In the genomic region with DNA sequence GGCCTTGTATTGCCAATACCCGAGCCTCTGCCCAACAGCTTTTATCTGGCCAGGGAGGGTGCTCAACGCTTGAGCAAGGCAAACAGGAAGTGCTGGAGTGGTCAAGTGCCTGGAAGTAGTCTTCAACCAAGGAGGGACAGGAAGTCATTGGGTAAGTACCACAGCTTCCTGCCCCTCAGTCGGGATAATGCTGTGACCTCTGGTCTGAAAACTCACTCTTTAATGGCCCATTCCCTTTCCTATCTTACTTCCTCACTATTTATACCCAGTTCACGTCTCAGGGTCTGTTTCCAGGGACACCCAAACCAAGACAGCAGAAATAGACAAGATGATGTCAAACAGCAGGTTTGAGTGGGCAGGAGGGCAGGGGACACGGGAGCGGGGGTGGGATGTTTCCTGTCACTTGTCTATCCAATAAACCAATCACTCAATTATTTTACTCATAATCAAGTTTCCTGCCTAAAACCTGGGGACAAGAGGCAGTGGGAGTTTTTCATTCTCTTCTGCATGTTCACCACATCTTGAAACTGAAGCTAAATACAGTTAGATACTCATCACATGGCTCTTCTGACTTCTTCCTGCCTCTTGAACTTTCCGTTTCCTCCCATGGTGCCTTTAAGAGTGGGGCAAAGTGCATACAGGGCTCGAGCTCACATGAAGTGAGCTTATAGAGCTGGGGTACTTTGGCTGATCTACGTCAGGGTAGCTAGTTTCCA, we compare ENCODE assay signal across 9 cellular contexts.
A peak's percentile ranks its signal among the peaks of the same experiment; 100 is the strongest.
DNase-seq lines count a peak whose midpoint lies in the region; ATAC-seq and TF ChIP-seq lines count a peak whose summit lies in the region.
"Had no signal": no experiment of that assay in that cellular context is flagged by ENCODE, and none has a peak within 500 bp of the region (broad histone marks: within the 10 kb centered on the region; RNA-seq: fewer than 3 reads in every experiment).

No MANE protein-coding gene starts in this region.

- H3K36me3 Mint-ChIP-seq in HFFc6 (ENCODE audit: low read depth), result no peaks in the 10 kb centered on the region; the same call in 1 of the 2 replicates

- TF ChIP-seq RAD21 in liver (IDR thresholded peaks at IDR 0.05), result peak in 1 of 2 donors; percentile 29

- peaks cover 4% of the 10 kb centered on the region; the same call in 1 of the 2 replicates for H3K9me3 Mint-ChIP-seq in HFFc6

- 60% methylated on average over 9 of the region's 9 CpGs for WGBS in liver

- H3K9ac ChIP-seq in liver (ENCODE audit: low read depth in 1 of 2, low read length in 2 of 2), result no peak overlapping the region

- no peak overlapping the region for H3K27ac Mint-ChIP-seq in HFFc6

- H3K4me1 ChIP-seq in liver (ENCODE audit: control insufficient read depth in 4 of 4, insufficient read depth in 4 of 4, low read length in 3 of 4), result peaks cover 0 to 2% (median 0%) of the 10 kb centered on the region in 4 donors

- H3K27me3 ChIP-seq in liver (ENCODE audit: control insufficient read depth in 4 of 4, insufficient read depth in 4 of 4, low read length in 3 of 4), result no peaks in the 10 kb centered on the region

- no peak overlapping the region for H3K4me3 ChIP-seq in liver (ENCODE audit: low read depth in 1 of 3, low read length in 3 of 3)

- ATAC-seq in HG03469 (IDR thresholded peaks at IDR 0.05; ENCODE audit: unreplicated experiment), result peak; percentile 66

- DNase-seq in DMS153 (lab: John Stamatoyannopoulos, UW), result peak; percentile 45
- no peak for DNase-seq in DMS153 treated with DMSO at 0.1 percent for 48 hours (lab: John Stamatoyannopoulos, UW; ENCODE audit: unreplicated experiment)
- DNase-seq in activated CD8-positive, alpha-beta memory T cell treated with anti-CD3 and anti-CD28 coated beads, Interleukin-2, amount 50 U/mL, for 4 hours, result peak; percentile 49
- DNase-seq in substantia nigra (lab: John Stamatoyannopoulos, UW), result peak in 21 of 49 donors; percentile 2 to 45 (median 16)
- no peak for DNase-seq in NCI-H345 (lab: John Stamatoyannopoulos, UW)
- no peak for DNase-seq in HFFc6

- H3K9me3 ChIP-seq in liver (ENCODE audit: control insufficient read depth in 4 of 4, low read length in 3 of 4), result no peaks in the 10 kb centered on the region

- H3K4me1 Mint-ChIP-seq in HFFc6 (ENCODE audit: low read depth), result no peaks in the 10 kb centered on the region

- H3K27ac ChIP-seq in liver (ENCODE audit: low read depth in 1 of 2, low read length in 2 of 2) (peak overlapping the region in 1 of 2 donors; percentile 18), substantia nigra (ENCODE audit: low read depth, low read length, poor library complexity, severe bottlenecking) (peak overlapping the region; percentile 58)
- H3K27ac ChIP-seq: 22Rv1 had no signal

- H3K4me3 Mint-ChIP-seq in HFFc6, result no peak overlapping the region

- TF ChIP-seq CTCF in liver (IDR thresholded peaks at IDR 0.05; ENCODE audit: low read depth, low read length, missing input control), result no peak
- no peak for TF ChIP-seq CTCF in HFFc6 (IDR thresholded peaks at IDR 0.05)

- H3K36me3 ChIP-seq in liver (ENCODE audit: control insufficient read depth in 4 of 4, insufficient read depth in 3 of 4, low read depth in 1 of 4, low read length in 3 of 4), result no peaks in the 10 kb centered on the region

- H3K27me3 Mint-ChIP-seq in HFFc6 (ENCODE audit: insufficient read depth), result no peaks in the 10 kb centered on the region

TF ChIP-seq in liver, 16 proteins besides CTCF, POLR2A, EP300 and RAD21:
- TF ChIP-seq EGR1 (IDR thresholded peaks at IDR 0.05; ENCODE audit: low read depth in 2 of 2), result peak in 1 of 2 donors; percentile 66
- TF ChIP-seq, protein P1, sequence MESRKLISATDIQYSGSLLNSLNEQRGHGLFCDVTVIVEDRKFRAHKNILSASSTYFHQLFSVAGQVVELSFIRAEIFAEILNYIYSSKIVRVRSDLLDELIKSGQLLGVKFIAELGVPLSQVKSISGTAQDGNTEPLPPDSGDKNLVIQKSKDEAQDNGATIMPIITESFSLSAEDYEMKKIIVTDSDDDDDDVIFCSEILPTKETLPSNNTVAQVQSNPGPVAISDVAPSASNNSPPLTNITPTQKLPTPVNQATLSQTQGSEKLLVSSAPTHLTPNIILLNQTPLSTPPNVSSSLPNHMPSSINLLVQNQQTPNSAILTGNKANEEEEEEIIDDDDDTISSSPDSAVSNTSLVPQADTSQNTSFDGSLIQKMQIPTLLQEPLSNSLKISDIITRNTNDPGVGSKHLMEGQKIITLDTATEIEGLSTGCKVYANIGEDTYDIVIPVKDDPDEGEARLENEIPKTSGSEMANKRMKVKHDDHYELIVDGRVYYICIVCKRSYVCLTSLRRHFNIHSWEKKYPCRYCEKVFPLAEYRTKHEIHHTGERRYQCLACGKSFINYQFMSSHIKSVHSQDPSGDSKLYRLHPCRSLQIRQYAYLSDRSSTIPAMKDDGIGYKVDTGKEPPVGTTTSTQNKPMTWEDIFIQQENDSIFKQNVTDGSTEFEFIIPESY (IDR thresholded peaks at IDR 0.05), result no peak
- TF ChIP-seq SP1 (IDR thresholded peaks at IDR 0.05), result no peak
- TF ChIP-seq YY1 (IDR thresholded peaks at IDR 0.05), result no peak
- no peak for TF ChIP-seq HNF4A (conservative IDR thresholded peaks at IDR 0.05)
- TF ChIP-seq, protein P2, sequence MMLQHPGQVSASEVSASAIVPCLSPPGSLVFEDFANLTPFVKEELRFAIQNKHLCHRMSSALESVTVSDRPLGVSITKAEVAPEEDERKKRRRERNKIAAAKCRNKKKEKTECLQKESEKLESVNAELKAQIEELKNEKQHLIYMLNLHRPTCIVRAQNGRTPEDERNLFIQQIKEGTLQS (IDR thresholded peaks at IDR 0.05), result no peak
- TF ChIP-seq, protein P3, sequence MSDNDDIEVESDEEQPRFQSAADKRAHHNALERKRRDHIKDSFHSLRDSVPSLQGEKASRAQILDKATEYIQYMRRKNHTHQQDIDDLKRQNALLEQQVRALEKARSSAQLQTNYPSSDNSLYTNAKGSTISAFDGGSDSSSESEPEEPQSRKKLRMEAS (IDR thresholded peaks at IDR 0.05), result peak; percentile 74
TF ChIP-seq in liver: peak in this region for 2.

Comparison
In these comparisons a context has a peak if more than half of its experiments do, and no peak if none do; other contexts are left out.
1. DNase-seq: peak in DMS153 (single experiment) and activated CD8-positive, alpha-beta memory T cell treated with anti-CD3 and anti-CD28 coated beads, Interleukin-2, amount 50 U/mL, for 4 hours (single experiment); none in DMS153 treated with DMSO at 0.1 percent for 48 hours (single experiment), NCI-H345 (single experiment) and HFFc6 (single experiment).